10 cellular contexts compared by ENCODE assay signal in genomic region chr6:136051140-136051775, GRCh38.
DNase-seq lines count a peak whose midpoint lies in the region; ATAC-seq and TF ChIP-seq lines count a peak whose summit lies in the region.
"Had no signal": no experiment of that assay in that cellular context is flagged by ENCODE, and none has a peak within 500 bp of the region (broad histone marks: within the 10 kb centered on the region; RNA-seq: fewer than 3 reads in every experiment).

No MANE protein-coding gene starts in this region.

- POLR2A ChIA-PET in PC-9 (lab: Charles Lee; ENCODE audit: unreplicated experiment), result no interaction called here

- H4K20me1 ChIP-seq in PC-9 (ENCODE audit: insufficient read depth), result no peaks in the 10 kb centered on the region
- H4K20me1 ChIP-seq in osteoblast (ENCODE audit: insufficient read depth, low read length), result no peaks in the 10 kb centered on the region

- BruUV-seq in PC-9 (replicated peaks; lab: Mats Ljungman, UMichigan), result no TSS peak

- H3K9me3 ChIP-seq in PC-9 (ENCODE audit: insufficient read depth, low read depth), result 0 out of 2 replicates have a peak, but pooled peaks cover 4% of the 10 kb centered on the region
- no peaks in the 10 kb centered on the region for H3K9me3 ChIP-seq in osteoblast (ENCODE audit: low read depth, low read length)

- no peak overlapping the region for H3K27ac Mint-ChIP-seq in effector memory CD8-positive, alpha-beta T cell
- H3K27ac Mint-ChIP-seq: nephron progenitor cell had no signal

- CTCF ChIA-PET in PC-9 (lab: Charles Lee), result no interaction called here

- H3K36me3 Mint-ChIP-seq in effector memory CD8-positive, alpha-beta T cell (ENCODE audit: insufficient read depth), result no peaks in the 10 kb centered on the region

- DNase-seq in COLO829 (ENCODE audit: low spot score), result peak; percentile 66
- no peak for DNase-seq in PC-9
- DNase-seq in effector memory CD8-positive, alpha-beta T cell, result no peak
- no peak for DNase-seq in osteoblast (ENCODE audit: insufficient read length, low spot score, missing footprints)
- no peak for DNase-seq in NCI-H2081 treated with DMSO at 0.1 percent for 48 hours (lab: John Stamatoyannopoulos, UW)
- no peak for DNase-seq in NCI-H69 (lab: John Stamatoyannopoulos, UW)
- DNase-seq in NCI-H2196 treated with DMSO at 0.1 percent for 48 hours (lab: John Stamatoyannopoulos, UW; ENCODE audit: unreplicated experiment), result no peak
- DNase-seq in MV-4-11 (lab: John Stamatoyannopoulos, UW), result no peak
- DNase-seq: NCI-H774, nephron progenitor cell had no signal

- peak; percentile 14 for ATAC-seq in effector memory CD8-positive, alpha-beta T cell (replicated peaks)

- H3K79me2 ChIP-seq in PC-9 (ENCODE audit: low read depth) (no peaks in the 10 kb centered on the region), osteoblast (ENCODE audit: insufficient read depth, low read length) (peaks cover 84% of the 10 kb centered on the region)

- H3K4me2 ChIP-seq in PC-9 (no peak overlapping the region), osteoblast (ENCODE audit: insufficient read depth, low read length) (peak overlapping the region; percentile 22)

- no peaks in the 10 kb centered on the region for H3F3A ChIP-seq in PC-9 (ENCODE audit: insufficient read depth, low read depth)

- TF ChIP-seq CTCF in PC-9 (conservative IDR thresholded peaks at IDR 0.05) (no peak), osteoblast (IDR thresholded peaks at IDR 0.05; ENCODE audit: extremely low read depth, low read depth, low read length) (no peak)

- peaks cover 0 to 16% of the 10 kb centered on the region in 2 donors for H3K27me3 Mint-ChIP-seq in effector memory CD8-positive, alpha-beta T cell

- H3K4me3 ChIP-seq in PC-9 (no peak overlapping the region), osteoblast (ENCODE audit: insufficient read depth, low read length) (no peak overlapping the region)

- peaks cover 2 to 9% of the 10 kb centered on the region in 2 donors for H3K4me1 Mint-ChIP-seq in effector memory CD8-positive, alpha-beta T cell (ENCODE audit: low read depth in 2 of 2)

- no peaks in the 10 kb centered on the region for H3K27me3 ChIP-seq in PC-9 (ENCODE audit: insufficient read depth, low read depth)
- no peaks in the 10 kb centered on the region for H3K27me3 ChIP-seq in osteoblast (ENCODE audit: insufficient read depth, low read length)

- H3K27ac ChIP-seq in PC-9, result no peak overlapping the region
- peak overlapping the region; percentile 64 for H3K27ac ChIP-seq in osteoblast (ENCODE audit: low read depth, low read length)

- intact Hi-C loops in PC-9 (cut with micrococcal nuclease; ENCODE audit: unreplicated experiment), result no loop called here

- H3K9me3 Mint-ChIP-seq in effector memory CD8-positive, alpha-beta T cell, result no peaks in the 10 kb centered on the region
- H3K9me3 Mint-ChIP-seq: nephron progenitor cell had no signal

- H3K36me3 ChIP-seq in PC-9 (ENCODE audit: low read depth) (no peaks in the 10 kb centered on the region), osteoblast (ENCODE audit: insufficient read depth, low read length) (peaks cover 9% of the 10 kb centered on the region)

- H3K9me2 ChIP-seq in PC-9 (ENCODE audit: insufficient read depth), result no peaks in the 10 kb centered on the region

- no peaks in the 10 kb centered on the region for H3K4me1 ChIP-seq in PC-9 (replicated peaks; ENCODE audit: insufficient read depth)
- H3K4me1 ChIP-seq in osteoblast (ENCODE audit: insufficient read depth, low read length), result peaks cover 18% of the 10 kb centered on the region

- no peak overlapping the region for H3K4me3 Mint-ChIP-seq in effector memory CD8-positive, alpha-beta T cell
- H3K4me3 Mint-ChIP-seq: nephron progenitor cell had no signal

- H2AFZ ChIP-seq in PC-9, result peak overlapping the region; percentile 63; the same call in 1 of the 2 replicates
- peak overlapping the region; percentile 30 for H2AFZ ChIP-seq in osteoblast (ENCODE audit: low read length)
